Comparison of ENCODE assay signal across 7 cellular contexts in genomic region chr19:1854542-1855039, GRCh38. TPM values are rescaled to one million over a fixed set of nuclear protein-coding genes. Genes with fewer than 3 reads are reported as not detected.
A peak's percentile ranks its signal among the peaks of the same experiment; 100 is the strongest.
DNase-seq lines count a peak whose midpoint lies in the region; ATAC-seq and TF ChIP-seq lines count a peak whose summit lies in the region.

No MANE protein-coding gene starts in this region.

- peaks cover 49% of the 10 kb centered on the region for H3K4me1 ChIP-seq in hepatocyte (ENCODE audit: insufficient read depth)
- peaks cover 0 to 62% (median 52%) of the 10 kb centered on the region in 5 donors for H3K4me1 ChIP-seq in subcutaneous abdominal adipose tissue (ENCODE audit: control insufficient read depth in 5 of 5, insufficient read depth in 5 of 5, low read length in 5 of 5)

- DNase-seq in hepatocyte (ENCODE audit: low spot score) (no peak), dermis blood vessel endothelial cell (no peak), kidney glomerular epithelial cell (lab: John Stamatoyannopoulos, UW) (no peak), middle frontal gyrus (ENCODE audit: extremely low spot score, low spot score) (no peak)

- no peaks in the 10 kb centered on the region for H3K9me3 Mint-ChIP-seq in activated T-helper 17 cell treated with anti-CD3 and anti-CD28 coated beads, Interleukin-2, amount 50 U/mL, for 72 hours

- peaks cover 14% of the 10 kb centered on the region for H3K4me1 Mint-ChIP-seq in activated T-helper 17 cell treated with anti-CD3 and anti-CD28 coated beads, Interleukin-2, amount 50 U/mL, for 72 hours

- peak overlapping the region in 1 of 5 donors; percentile 25 for H3K9ac ChIP-seq in subcutaneous abdominal adipose tissue (ENCODE audit: low read length in 5 of 5)

- peak overlapping the region; percentile 83 for H3K4me3 Mint-ChIP-seq in activated T-helper 17 cell treated with anti-CD3 and anti-CD28 coated beads, Interleukin-2, amount 50 U/mL, for 72 hours

- peak overlapping the region; percentile 83 for H3K4me2 ChIP-seq in hepatocyte

- H3K9me2 ChIP-seq in hepatocyte (replicated peaks; ENCODE audit: insufficient read depth) = no peaks in the 10 kb centered on the region

- H3K36me3 ChIP-seq in KOPT-K1 (ENCODE audit: insufficient read depth, low read length) (0 out of 2 replicates have a peak, but pooled peaks cover 3% of the 10 kb centered on the region), hepatocyte (replicated peaks; ENCODE audit: insufficient read depth, low read depth) (no peaks in the 10 kb centered on the region), subcutaneous abdominal adipose tissue (ENCODE audit: control insufficient read depth in 5 of 5, insufficient read depth in 5 of 5, low read length in 5 of 5) (no peaks in the 10 kb centered on the region)

- no peak for ATAC-seq in activated T-helper 17 cell treated with anti-CD3 and anti-CD28 coated beads, Interleukin-2, amount 50 U/mL, for 72 hours (replicated peaks)

- peaks cover 59% of the 10 kb centered on the region for H3K79me2 ChIP-seq in hepatocyte

- no peak overlapping the region for H2AFZ ChIP-seq in hepatocyte

- H3K27ac Mint-ChIP-seq in activated T-helper 17 cell treated with anti-CD3 and anti-CD28 coated beads, Interleukin-2, amount 50 U/mL, for 72 hours = peak overlapping the region; percentile 80

- H4K20me1 ChIP-seq in hepatocyte (ENCODE audit: insufficient read depth, poor library complexity, severe bottlenecking) = peaks cover 18% of the 10 kb centered on the region

- WGBS in hepatocyte (ENCODE audit: low lambda C conversion rate, missing lambda C conversion rate) = 77% methylated on average over 25 of the region's 37 CpGs

- H3K27ac ChIP-seq in KOPT-K1 (ENCODE audit: low read depth, low read length, poor library complexity, severe bottlenecking) (peak overlapping the region; percentile 89), hepatocyte (peak overlapping the region; percentile 70), subcutaneous abdominal adipose tissue (ENCODE audit: low read depth, low read length) (peak overlapping the region; percentile 57)

- H3K27me3 Mint-ChIP-seq in activated T-helper 17 cell treated with anti-CD3 and anti-CD28 coated beads, Interleukin-2, amount 50 U/mL, for 72 hours = no peaks in the 10 kb centered on the region

- H3K4me3 ChIP-seq in hepatocyte = no peak overlapping the region
- H3K4me3 ChIP-seq in subcutaneous abdominal adipose tissue (ENCODE audit: low read depth in 1 of 5, low read length in 5 of 5) = peak overlapping the region in 1 of 5 donors; percentile 37

- H3K9me3 ChIP-seq in KOPT-K1 (ENCODE audit: insufficient read depth, low read length, poor library complexity, severe bottlenecking) = no peaks in the 10 kb centered on the region
- no peaks in the 10 kb centered on the region for H3K9me3 ChIP-seq in hepatocyte (ENCODE audit: low read depth)
- no peaks in the 10 kb centered on the region for H3K9me3 ChIP-seq in subcutaneous abdominal adipose tissue (ENCODE audit: control insufficient read depth in 5 of 5, low read length in 5 of 5)

- H3K36me3 Mint-ChIP-seq in activated T-helper 17 cell treated with anti-CD3 and anti-CD28 coated beads, Interleukin-2, amount 50 U/mL, for 72 hours (ENCODE audit: low read depth) = no peaks in the 10 kb centered on the region

- TF ChIP-seq CTCF in hepatocyte (IDR thresholded peaks at IDR 0.05; ENCODE audit: poor library complexity) = no peak

- H3K27me3 ChIP-seq in hepatocyte (no peaks in the 10 kb centered on the region), subcutaneous abdominal adipose tissue (ENCODE audit: control insufficient read depth in 5 of 5, insufficient read depth in 4 of 5, low read length in 5 of 5) (peaks cover 0 to 16% (median 10%) of the 10 kb centered on the region in 5 donors)

RNA-seq across cellular contexts. Expression of gene REXO1, which starts 6.3 kb away (rescaled TPM):
- total RNA-seq in activated T-helper 17 cell treated with anti-CD3 and anti-CD28 coated beads, Interleukin-2, amount 50 U/mL, for 72 hours = 10 to 100 TPM; 39.7 to 50.0 TPM
- total RNA-seq in hepatocyte (13.2 and 13.4 TPM in 2 replicates), dermis blood vessel endothelial cell (8.7 and 14.0 TPM in 2 replicates)
- 22.8 and 26.2 TPM in 2 replicates for polyA plus RNA-seq in hepatocyte

RNA-seq across cellular contexts. Expression of gene KLF16, which starts 8.8 kb away (rescaled TPM):
- 10 to 100 TPM; 16.3 to 32.9 TPM for total RNA-seq in activated T-helper 17 cell treated with anti-CD3 and anti-CD28 coated beads, Interleukin-2, amount 50 U/mL, for 72 hours
- total RNA-seq in hepatocyte = 3.4 and 6.4 TPM in 2 replicates
- polyA plus RNA-seq in hepatocyte = 14.3 and 16.0 TPM in 2 replicates
- total RNA-seq in dermis blood vessel endothelial cell = 5.3 and 9.5 TPM in 2 replicates

RNA-seq across cellular contexts. Expression of gene ABHD17A, which starts 30.7 kb away (rescaled TPM):
- 100 to 1,000 TPM in 1 of 2 donors, 10 to 100 TPM in 1; 84.4 to 109 TPM for total RNA-seq in activated T-helper 17 cell treated with anti-CD3 and anti-CD28 coated beads, Interleukin-2, amount 50 U/mL, for 72 hours
- total RNA-seq in hepatocyte = 62.5 and 77.5 TPM in 2 replicates
- 99.7 and 102 TPM in 2 replicates for polyA plus RNA-seq in hepatocyte
- 111 and 142 TPM in 2 replicates for total RNA-seq in dermis blood vessel endothelial cell

RNA-seq across cellular contexts. Expression of gene ATP8B3, which starts 42.5 kb away (rescaled TPM):
- 10 to 100 TPM; 10.1 to 44.8 TPM for total RNA-seq in activated T-helper 17 cell treated with anti-CD3 and anti-CD28 coated beads, Interleukin-2, amount 50 U/mL, for 72 hours
- 1.4 and 1.7 TPM in 2 replicates for total RNA-seq in hepatocyte
- 2.4 and 3.1 TPM in 2 replicates for polyA plus RNA-seq in hepatocyte
- 0.85 and 1.2 TPM in 2 replicates for total RNA-seq in dermis blood vessel endothelial cell

RNA-seq across cellular contexts. Expression of gene ADAT3, which starts 50.6 kb away (rescaled TPM):
- 10 to 100 TPM; 11.6 to 12.2 TPM for total RNA-seq in activated T-helper 17 cell treated with anti-CD3 and anti-CD28 coated beads, Interleukin-2, amount 50 U/mL, for 72 hours
- 2.4 and 5.3 TPM in 2 replicates for total RNA-seq in hepatocyte
- 11.0 and 11.6 TPM in 2 replicates for polyA plus RNA-seq in hepatocyte
- total RNA-seq in dermis blood vessel endothelial cell = 5.8 and 6.2 TPM in 2 replicates
